ENCODE assay signal across 28 cellular contexts in the genomic region with DNA sequence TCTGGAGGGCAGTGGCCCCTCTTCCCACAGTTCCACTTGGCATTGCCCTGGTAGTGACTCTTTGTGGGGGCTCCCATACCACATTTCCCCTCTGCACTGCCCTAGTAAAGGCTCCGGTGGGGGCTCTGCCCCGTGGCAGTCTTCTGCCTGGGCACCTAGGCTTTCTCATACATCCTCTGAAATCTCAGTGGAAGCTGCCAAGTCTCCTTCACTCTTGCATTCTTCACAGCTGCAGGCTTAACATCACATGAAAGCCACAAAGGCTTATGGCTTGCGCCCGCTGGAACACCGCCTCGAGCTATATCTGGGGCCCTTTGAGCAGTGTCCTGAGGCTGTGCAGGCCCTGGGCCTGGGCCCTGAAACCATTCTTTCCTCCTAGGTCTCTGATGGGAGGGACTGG. TPM values are rescaled to one million over a fixed set of nuclear protein-coding genes. Genes with fewer than 3 reads are reported as not detected.
DNase-seq lines count a peak whose midpoint lies in the region; ATAC-seq and TF ChIP-seq lines count a peak whose summit lies in the region.
"Had no signal": no experiment of that assay in that cellular context is flagged by ENCODE, and none has a peak within 500 bp of the region (broad histone marks: within the 10 kb centered on the region; RNA-seq: fewer than 3 reads in every experiment).

No MANE protein-coding gene starts in this region.

- H3K27me3 Mint-ChIP-seq in activated naive CD4-positive, alpha-beta T cell treated with anti-CD3 and anti-CD28 coated beads, Interleukin-2, amount 10 ng/mL, durations not matched to agents 7 days and 5 days: no peaks in the 10 kb centered on the region
- no peaks in the 10 kb centered on the region for H3K27me3 Mint-ChIP-seq in naive thymus-derived CD8-positive, alpha-beta T cell
- H3K27me3 Mint-ChIP-seq: activated CD4-positive, alpha-beta T cell treated with anti-CD3 and anti-CD28 coated beads, Interleukin-2, amount 10 ng/mL, durations not matched to agents 7 days and 5 days; CD8-positive, alpha-beta memory T cell; effector memory CD8-positive, alpha-beta T cell had no signal

- CTCF ChIA-PET in activated naive CD4-positive, alpha-beta T cell treated with anti-CD3 and anti-CD28 coated beads, Interleukin-2, amount 10 ng/mL, durations not matched to agents 7 days and 5 days (lab: Charles Lee): interaction anchor here (1.9 kb wide), 1 partner anchor 10 kb away, joined by 7 read pairs; no protein-coding TSS in a partner anchor

- no peak overlapping the region for H3K27ac ChIP-seq in upper lobe of right lung
- H3K27ac ChIP-seq: colonic mucosa, upper lobe of left lung, WERI-Rb-1 had no signal

- no peaks in the 10 kb centered on the region for H3K9me3 Mint-ChIP-seq in activated naive CD4-positive, alpha-beta T cell treated with anti-CD3 and anti-CD28 coated beads, Interleukin-2, amount 10 ng/mL, durations not matched to agents 7 days and 5 days
- no peaks in the 10 kb centered on the region for H3K9me3 Mint-ChIP-seq in naive thymus-derived CD8-positive, alpha-beta T cell
- H3K9me3 Mint-ChIP-seq: activated CD4-positive, alpha-beta T cell treated with anti-CD3 and anti-CD28 coated beads, Interleukin-2, amount 10 ng/mL, durations not matched to agents 7 days and 5 days; CD8-positive, alpha-beta memory T cell; effector memory CD8-positive, alpha-beta T cell; T-helper 2 cell treated with Interferon-gamma antibody and Interleukin-4, amounts not matched to agents 5 μg/mL and 100 μg/mL, for 36 hours had no signal

- no peak for TF ChIP-seq CTCF in upper lobe of right lung (IDR thresholded peaks at IDR 0.05)

- intact Hi-C loops in left ventricle myocardium superior (cut with micrococcal nuclease): no loop called here
- intact Hi-C loops in upper lobe of right lung (cut with DNase I): no loop called here

- POLR2A ChIA-PET in naive thymus-derived CD8-positive, alpha-beta T cell (lab: Charles Lee): interaction anchor here (1.0 kb wide), 1 partner anchor 25 kb away, joined by 4 read pairs; no protein-coding TSS in a partner anchor

- peaks cover 11% of the 10 kb centered on the region for H3K36me3 ChIP-seq in upper lobe of right lung
- H3K36me3 ChIP-seq: colonic mucosa, WERI-Rb-1 had no signal

- H3K4me3 Mint-ChIP-seq in activated naive CD4-positive, alpha-beta T cell treated with anti-CD3 and anti-CD28 coated beads, Interleukin-2, amount 10 ng/mL, durations not matched to agents 7 days and 5 days: no peak overlapping the region
- no peak overlapping the region for H3K4me3 Mint-ChIP-seq in naive thymus-derived CD8-positive, alpha-beta T cell
- H3K4me3 Mint-ChIP-seq: activated CD4-positive, alpha-beta T cell treated with anti-CD3 and anti-CD28 coated beads, Interleukin-2, amount 10 ng/mL, durations not matched to agents 7 days and 5 days; CD8-positive, alpha-beta memory T cell; effector memory CD8-positive, alpha-beta T cell; T-helper 2 cell treated with Interferon-gamma antibody and Interleukin-4, amounts not matched to agents 5 μg/mL and 100 μg/mL, for 36 hours had no signal

- no peak overlapping the region for H3K4me3 ChIP-seq in upper lobe of right lung
- H3K4me3 ChIP-seq: colonic mucosa, upper lobe of left lung had no signal

- no peaks in the 10 kb centered on the region for H3K27me3 ChIP-seq in upper lobe of right lung
- H3K27me3 ChIP-seq: colonic mucosa, upper lobe of left lung had no signal

- H3K4me1 ChIP-seq in upper lobe of right lung: no peaks in the 10 kb centered on the region
- H3K4me1 ChIP-seq: colonic mucosa, upper lobe of left lung had no signal

- no peaks in the 10 kb centered on the region for H3K4me1 Mint-ChIP-seq in activated naive CD4-positive, alpha-beta T cell treated with anti-CD3 and anti-CD28 coated beads, Interleukin-2, amount 10 ng/mL, durations not matched to agents 7 days and 5 days
- H3K4me1 Mint-ChIP-seq in naive thymus-derived CD8-positive, alpha-beta T cell: peaks cover 0 to 3% (median 0%) of the 10 kb centered on the region in 4 donors
- H3K4me1 Mint-ChIP-seq: activated CD4-positive, alpha-beta T cell treated with anti-CD3 and anti-CD28 coated beads, Interleukin-2, amount 10 ng/mL, durations not matched to agents 7 days and 5 days; CD8-positive, alpha-beta memory T cell had no signal

- peak; percentile 13 for DNase-seq in activated naive CD4-positive, alpha-beta T cell treated with anti-CD3 and anti-CD28 coated beads, Interleukin-2, amount 10 ng/mL, durations not matched to agents 7 days and 5 days
- no peak for DNase-seq in activated naive CD4-positive, alpha-beta T cell treated with anti-CD3 and anti-CD28 coated beads, Interleukin-2, amount 50 U/mL, for 16 hours
- DNase-seq in astrocyte of the hippocampus (ENCODE audit: low read depth, low spot score): peak; percentile 62
- peak; percentile 61 for DNase-seq in left ventricle myocardium superior
- no peak for DNase-seq in upper lobe of right lung
- no peak for DNase-seq in naive thymus-derived CD8-positive, alpha-beta T cell
- no peak for DNase-seq in NCI-H1105 treated with DMSO at 0.1 percent for 48 hours (lab: John Stamatoyannopoulos, UW)
- DNase-seq: activated CD4-positive, alpha-beta T cell treated with anti-CD3 and anti-CD28 coated beads, Interleukin-2, amount 10 ng/mL, durations not matched to agents 7 days and 5 days; activated CD8-positive, alpha-beta memory T cell treated with anti-CD3 and anti-CD28 coated beads, Interleukin-2, amount 50 U/mL, for 48 hours; activated effector memory CD4-positive, alpha-beta T cell treated with anti-CD3 and anti-CD28 coated beads, Interleukin-2, amount 50 U/mL, for 16 hours; CD8-positive, alpha-beta memory T cell; colonic mucosa; effector memory CD8-positive, alpha-beta T cell; foreskin melanocyte; GF-D8; Kasumi-1; NCI-H1694; NCI-H2171 treated with DMSO at 0.1 percent for 48 hours; NCI-H524 treated with DMSO at 0.1 percent for 48 hours; substantia nigra; upper lobe of left lung; WERI-Rb-1 had no signal

- ATAC-seq in left ventricle myocardium superior (peak; percentile 95), upper lobe of right lung (peak; percentile 36), HG02870 (IDR thresholded peaks at IDR 0.05; ENCODE audit: unreplicated experiment) (no peak)
- no peak for ATAC-seq in naive thymus-derived CD8-positive, alpha-beta T cell
- ATAC-seq: effector memory CD8-positive, alpha-beta T cell; SK-N-SH treated with all-trans-retinoic acid at 6 μM for 48 hours had no signal

- H3K36me3 Mint-ChIP-seq in activated naive CD4-positive, alpha-beta T cell treated with anti-CD3 and anti-CD28 coated beads, Interleukin-2, amount 10 ng/mL, durations not matched to agents 7 days and 5 days: peaks cover 5% of the 10 kb centered on the region
- H3K36me3 Mint-ChIP-seq in naive thymus-derived CD8-positive, alpha-beta T cell: peaks cover 0 to 19% (median 3%) of the 10 kb centered on the region in 3 donors

- peak overlapping the region; percentile 50 for H3K27ac Mint-ChIP-seq in activated naive CD4-positive, alpha-beta T cell treated with anti-CD3 and anti-CD28 coated beads, Interleukin-2, amount 10 ng/mL, durations not matched to agents 7 days and 5 days
- no peak overlapping the region for H3K27ac Mint-ChIP-seq in naive thymus-derived CD8-positive, alpha-beta T cell
- H3K27ac Mint-ChIP-seq: activated CD4-positive, alpha-beta T cell treated with anti-CD3 and anti-CD28 coated beads, Interleukin-2, amount 10 ng/mL, durations not matched to agents 7 days and 5 days; CD8-positive, alpha-beta memory T cell; T-helper 2 cell treated with Interferon-gamma antibody and Interleukin-4, amounts not matched to agents 5 μg/mL and 100 μg/mL, for 36 hours had no signal

- no peaks in the 10 kb centered on the region for H3K9me3 ChIP-seq in upper lobe of right lung
- H3K9me3 ChIP-seq: colonic mucosa, upper lobe of left lung had no signal

RNA-seq across cellular contexts. Expression of a gene that starts 25.3 kb away (rescaled TPM):
- total RNA-seq in left ventricle myocardium superior: 6.1 TPM
- total RNA-seq in upper lobe of right lung: 30.5 TPM
- 10 to 100 TPM; 79.1 to 86.8 TPM for total RNA-seq in naive thymus-derived CD8-positive, alpha-beta T cell
- polyA plus RNA-seq in naive thymus-derived CD8-positive, alpha-beta T cell: 100 to 1,000 TPM; 103 to 155 (median 148) TPM
- total RNA-seq: bronchial epithelial cell, RPMI7951 had no signal
- polyA plus RNA-seq: keratinocyte had no signal

Comparison
In these comparisons a context has a peak if more than half of its experiments do, and no peak if none do; other contexts are left out.
1. DNase-seq: peak in activated naive CD4-positive, alpha-beta T cell treated with anti-CD3 and anti-CD28 coated beads, Interleukin-2, amount 10 ng/mL, durations not matched to agents 7 days and 5 days (single experiment), astrocyte of the hippocampus (single experiment) and left ventricle myocardium superior (single experiment); none in activated naive CD4-positive, alpha-beta T cell treated with anti-CD3 and anti-CD28 coated beads, Interleukin-2, amount 50 U/mL, for 16 hours (single experiment), upper lobe of right lung (single experiment), naive thymus-derived CD8-positive, alpha-beta T cell (0 of 10) and NCI-H1105 treated with DMSO at 0.1 percent for 48 hours (single experiment).
2. ATAC-seq: peak in left ventricle myocardium superior (single experiment) and upper lobe of right lung (single experiment); none in naive thymus-derived CD8-positive, alpha-beta T cell (0 of 2) and HG02870 (single experiment).